Comparison of ENCODE assay signal across 20 cellular contexts in genomic region chr9:125544474-125544873, GRCh38.
A peak's percentile ranks its signal among the peaks of the same experiment; 100 is the strongest.
DNase-seq lines count a peak whose midpoint lies in the region; ATAC-seq and TF ChIP-seq lines count a peak whose summit lies in the region.
"Had no signal": no experiment of that assay in that cellular context is flagged by ENCODE, and none has a peak within 500 bp of the region (broad histone marks: within the 10 kb centered on the region; RNA-seq: fewer than 3 reads in every experiment).

No MANE protein-coding gene starts in this region.

- intact Hi-C loops in adrenal gland (cut with DNase I): no loop called here

- H2AFZ ChIP-seq in ACC112 (ENCODE audit: low read length, unreplicated experiment): no peak overlapping the region

- H3K36me3 Mint-ChIP-seq in endodermal cell (ENCODE audit: low read depth): peaks cover 13% of the 10 kb centered on the region
- H3K36me3 Mint-ChIP-seq: IgD-negative memory B cell had no signal

- no peaks in the 10 kb centered on the region for H3K27me3 Mint-ChIP-seq in endodermal cell (ENCODE audit: insufficient read depth)
- H3K27me3 Mint-ChIP-seq: CD4-positive, alpha-beta memory T cell; IgD-negative memory B cell had no signal

- WGBS in adrenal gland, 4 donors: 90 to 96% (median 95%) methylated on average over 4 of the region's 4 CpGs
- WGBS in endodermal cell (ENCODE audit: insufficient coverage in 1 of 2, insufficient read length in 1 of 2), 2 experiments: 92 to 97% methylated on average over 2 to 4 of the region's 4 CpGs

- ATAC-seq in GM21576 (IDR thresholded peaks at IDR 0.05; ENCODE audit: unreplicated experiment): no peak
- ATAC-seq: foreskin keratinocyte, psoas muscle had no signal

- H3K4me3 ChIP-seq in ACC112 (ENCODE audit: low read depth, low read length) (no peak overlapping the region; the same call in 1 of the 2 replicates), adrenal gland (no peak overlapping the region), fibroblast of the aortic adventitia (ENCODE audit: low read depth, low read length) (no peak overlapping the region), rectal smooth muscle tissue (ENCODE audit: low read length) (no peak overlapping the region), endodermal cell (ENCODE audit: low read length) (no peak overlapping the region)
- H3K4me3 ChIP-seq: psoas muscle had no signal

- TF ChIP-seq CTCF in adrenal gland (IDR thresholded peaks at IDR 0.05) (no peak), fibroblast of the aortic adventitia (IDR thresholded peaks at IDR 0.05; ENCODE audit: insufficient read depth, low read length) (no peak), endodermal cell (conservative IDR thresholded peaks at IDR 0.05) (no peak)

- H3K9me3 ChIP-seq in adrenal gland (replicated peaks in 1 of 3) (no peaks in the 10 kb centered on the region), endodermal cell (ENCODE audit: control insufficient read depth, low read length) (no peaks in the 10 kb centered on the region)
- H3K9me3 ChIP-seq: psoas muscle had no signal

- peaks cover 46% of the 10 kb centered on the region for H3K4me1 ChIP-seq in ACC112 (ENCODE audit: control insufficient read depth, insufficient read depth, low read length, unreplicated experiment)
- peaks cover 44 to 67% of the 10 kb centered on the region in 2 donors for H3K4me1 ChIP-seq in adrenal gland (replicated peaks in 1 of 2)
- peaks cover 43% of the 10 kb centered on the region for H3K4me1 ChIP-seq in rectal smooth muscle tissue (ENCODE audit: control insufficient read depth, insufficient read depth, low read length)
- no peaks in the 10 kb centered on the region for H3K4me1 ChIP-seq in endodermal cell (ENCODE audit: control insufficient read depth, insufficient read depth, low read length)

- H3K27me3 ChIP-seq in ACC112 (ENCODE audit: insufficient read depth, low read length) (no peaks in the 10 kb centered on the region), adrenal gland (no peaks in the 10 kb centered on the region), rectal smooth muscle tissue (ENCODE audit: control insufficient read depth, insufficient read depth, low read length) (no peaks in the 10 kb centered on the region), endodermal cell (ENCODE audit: control insufficient read depth, insufficient read depth, low read length, poor library complexity, severe bottlenecking) (no peaks in the 10 kb centered on the region)
- H3K27me3 ChIP-seq: foreskin keratinocyte had no signal

- H3K36me3 ChIP-seq in ACC112 (ENCODE audit: insufficient read depth, low read length): peaks cover 4% of the 10 kb centered on the region; the same call in 1 of the 2 replicates
- H3K36me3 ChIP-seq in adrenal gland (replicated peaks in 1 of 2): no peaks in the 10 kb centered on the region
- no peaks in the 10 kb centered on the region for H3K36me3 ChIP-seq in rectal smooth muscle tissue (ENCODE audit: control insufficient read depth, insufficient read depth, low read length)
- H3K36me3 ChIP-seq in endodermal cell (ENCODE audit: control insufficient read depth, insufficient read depth, low read length): peaks cover 7% of the 10 kb centered on the region

- H3K4me3 Mint-ChIP-seq in endodermal cell: no peak overlapping the region
- H3K4me3 Mint-ChIP-seq: activated naive CD4-positive, alpha-beta T cell treated with anti-CD3 and anti-CD28 coated beads for 36 hours; CD4-positive, alpha-beta memory T cell; nephron progenitor cell had no signal

- H3K27ac Mint-ChIP-seq in endodermal cell: no peak overlapping the region
- H3K27ac Mint-ChIP-seq: activated naive CD4-positive, alpha-beta T cell treated with anti-CD3 and anti-CD28 coated beads for 36 hours; CD4-positive, alpha-beta memory T cell had no signal

- H3K9ac ChIP-seq in rectal smooth muscle tissue (ENCODE audit: low read length) (no peak overlapping the region), endodermal cell (ENCODE audit: extremely low read depth, low read length, poor library complexity, severe bottlenecking) (no peak overlapping the region)

- no peaks in the 10 kb centered on the region for H3K9me3 Mint-ChIP-seq in endodermal cell
- H3K9me3 Mint-ChIP-seq: activated naive CD4-positive, alpha-beta T cell treated with anti-CD3 and anti-CD28 coated beads for 36 hours; CD4-positive, alpha-beta memory T cell; IgD-negative memory B cell; nephron progenitor cell had no signal

- H3K4me1 Mint-ChIP-seq in endodermal cell: peaks cover 23% of the 10 kb centered on the region

- H3K79me2 ChIP-seq in ACC112 (ENCODE audit: control insufficient read depth, insufficient read depth, low read length, unreplicated experiment): peaks cover 9% of the 10 kb centered on the region

- DNase-seq in adrenal gland: no peak
- peak; percentile 57 for DNase-seq in fibroblast of the aortic adventitia (ENCODE audit: low read depth)
- DNase-seq in endodermal cell: no peak
- no peak for DNase-seq in NCI-H2171 treated with DMSO at 0.1 percent for 48 hours (lab: John Stamatoyannopoulos, UW)
- no peak for DNase-seq in NCI-H1417 treated with DMSO at 0.1 percent for 48 hours (lab: John Stamatoyannopoulos, UW)
- DNase-seq: activated naive CD4-positive, alpha-beta T cell treated with anti-CD3 and anti-CD28 coated beads for 36 hours; activated T-cell treated with anti-CD3 and anti-CD28 coated beads, Interleukin-2, amount 50 U/mL, for 48 hours; CD4-positive, alpha-beta memory T cell; DMS153; foreskin keratinocyte; GDM1; mesendoderm; NCI-H1436 treated with DMSO at 0.1 percent for 48 hours; nephron progenitor cell; psoas muscle; stimulated activated CD4-positive, alpha-beta T cell treated with anti-CD3 and anti-CD28 coated beads, Interleukin-4, amount 100 ng/mL, for 4 hours had no signal

- H3K27ac ChIP-seq in ACC112 (ENCODE audit: low read depth, low read length) (peak overlapping the region; percentile 17; the same call in 1 of the 2 replicates), adrenal gland (peak overlapping the region in 4 of 5 donors; percentile 56 to 80 (median 70)), rectal smooth muscle tissue (ENCODE audit: low read depth, low read length) (peak overlapping the region; percentile 71), endodermal cell (ENCODE audit: low read depth, low read length) (no peak overlapping the region)
- H3K27ac ChIP-seq: foreskin keratinocyte, psoas muscle had no signal

- TF ChIP-seq POLR2A in adrenal gland (IDR thresholded peaks at IDR 0.05): no peak
